ENCODE assay signal across 2 cellular contexts in the genomic region with DNA sequence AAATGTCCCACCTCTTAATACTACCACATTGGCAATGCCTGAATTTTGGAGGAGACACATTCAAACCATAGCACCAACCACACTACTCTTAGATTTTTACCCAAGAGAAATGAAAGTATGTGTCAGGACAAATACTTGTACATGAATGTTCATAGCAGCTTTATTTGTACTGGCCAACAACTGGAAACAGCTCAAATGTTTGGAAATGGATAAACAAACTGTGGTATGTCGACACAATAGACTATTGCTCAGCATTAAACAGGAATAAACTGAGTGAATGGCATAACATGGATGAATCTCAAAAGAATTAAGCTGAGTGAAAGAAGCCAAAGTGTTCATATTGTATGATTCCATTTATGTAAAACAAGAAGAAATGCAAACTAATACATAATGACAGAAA.
TF ChIP-seq lines count a peak whose summit lies in the region.

No MANE protein-coding gene starts in this region.

TF ChIP-seq in A549, 52 proteins besides CTCF, POLR2A, EP300 and RAD21 (continued from another document):
- TF ChIP-seq, protein P1, sequence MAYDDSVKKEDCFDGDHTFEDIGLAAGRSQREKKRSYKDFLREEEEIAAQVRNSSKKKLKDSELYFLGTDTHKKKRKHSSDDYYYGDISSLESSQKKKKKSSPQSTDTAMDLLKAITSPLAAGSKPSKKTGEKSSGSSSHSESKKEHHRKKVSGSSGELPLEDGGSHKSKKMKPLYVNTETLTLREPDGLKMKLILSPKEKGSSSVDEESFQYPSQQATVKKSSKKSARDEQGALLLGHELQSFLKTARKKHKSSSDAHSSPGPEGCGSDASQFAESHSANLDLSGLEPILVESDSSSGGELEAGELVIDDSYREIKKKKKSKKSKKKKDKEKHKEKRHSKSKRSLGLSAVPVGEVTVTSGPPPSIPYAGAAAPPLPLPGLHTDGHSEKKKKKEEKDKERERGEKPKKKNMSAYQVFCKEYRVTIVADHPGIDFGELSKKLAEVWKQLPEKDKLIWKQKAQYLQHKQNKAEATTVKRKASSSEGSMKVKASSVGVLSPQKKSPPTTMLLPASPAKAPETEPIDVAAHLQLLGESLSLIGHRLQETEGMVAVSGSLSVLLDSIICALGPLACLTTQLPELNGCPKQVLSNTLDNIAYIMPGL (CRISPR knock-in tag; IDR thresholded peaks at IDR 0.05; ENCODE audit: borderline replicate concordance), result no peak
- TF ChIP-seq ESRRA (IDR thresholded peaks at IDR 0.05; ENCODE audit: borderline replicate concordance, low read length), result no peak
- TF ChIP-seq NR3C1 (IDR thresholded peaks at IDR 0.05), result no peak
- no peak for TF ChIP-seq JUN (IDR thresholded peaks at IDR 0.05)
- no peak for TF ChIP-seq NFE2L2 (conservative IDR thresholded peaks at IDR 0.05; ENCODE audit: low read length)
- no peak for TF ChIP-seq BHLHE40 (IDR thresholded peaks at IDR 0.05; ENCODE audit: low read depth, low read length)
- no peak for TF ChIP-seq CEBPB (IDR thresholded peaks at IDR 0.05)
- TF ChIP-seq RNF2 (IDR thresholded peaks at IDR 0.05; ENCODE audit: borderline replicate concordance, low read depth), result no peak
- TF ChIP-seq, protein P2, sequence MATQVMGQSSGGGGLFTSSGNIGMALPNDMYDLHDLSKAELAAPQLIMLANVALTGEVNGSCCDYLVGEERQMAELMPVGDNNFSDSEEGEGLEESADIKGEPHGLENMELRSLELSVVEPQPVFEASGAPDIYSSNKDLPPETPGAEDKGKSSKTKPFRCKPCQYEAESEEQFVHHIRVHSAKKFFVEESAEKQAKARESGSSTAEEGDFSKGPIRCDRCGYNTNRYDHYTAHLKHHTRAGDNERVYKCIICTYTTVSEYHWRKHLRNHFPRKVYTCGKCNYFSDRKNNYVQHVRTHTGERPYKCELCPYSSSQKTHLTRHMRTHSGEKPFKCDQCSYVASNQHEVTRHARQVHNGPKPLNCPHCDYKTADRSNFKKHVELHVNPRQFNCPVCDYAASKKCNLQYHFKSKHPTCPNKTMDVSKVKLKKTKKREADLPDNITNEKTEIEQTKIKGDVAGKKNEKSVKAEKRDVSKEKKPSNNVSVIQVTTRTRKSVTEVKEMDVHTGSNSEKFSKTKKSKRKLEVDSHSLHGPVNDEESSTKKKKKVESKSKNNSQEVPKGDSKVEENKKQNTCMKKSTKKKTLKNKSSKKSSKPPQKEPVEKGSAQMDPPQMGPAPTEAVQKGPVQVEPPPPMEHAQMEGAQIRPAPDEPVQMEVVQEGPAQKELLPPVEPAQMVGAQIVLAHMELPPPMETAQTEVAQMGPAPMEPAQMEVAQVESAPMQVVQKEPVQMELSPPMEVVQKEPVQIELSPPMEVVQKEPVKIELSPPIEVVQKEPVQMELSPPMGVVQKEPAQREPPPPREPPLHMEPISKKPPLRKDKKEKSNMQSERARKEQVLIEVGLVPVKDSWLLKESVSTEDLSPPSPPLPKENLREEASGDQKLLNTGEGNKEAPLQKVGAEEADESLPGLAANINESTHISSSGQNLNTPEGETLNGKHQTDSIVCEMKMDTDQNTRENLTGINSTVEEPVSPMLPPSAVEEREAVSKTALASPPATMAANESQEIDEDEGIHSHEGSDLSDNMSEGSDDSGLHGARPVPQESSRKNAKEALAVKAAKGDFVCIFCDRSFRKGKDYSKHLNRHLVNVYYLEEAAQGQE (IDR thresholded peaks at IDR 0.05), result no peak
- TF ChIP-seq CBX2 (IDR thresholded peaks at IDR 0.05; ENCODE audit: borderline replicate concordance, low read depth), result no peak
- TF ChIP-seq CHD4 (IDR thresholded peaks at IDR 0.05; ENCODE audit: borderline replicate concordance), result no peak
- TF ChIP-seq, protein P3, sequence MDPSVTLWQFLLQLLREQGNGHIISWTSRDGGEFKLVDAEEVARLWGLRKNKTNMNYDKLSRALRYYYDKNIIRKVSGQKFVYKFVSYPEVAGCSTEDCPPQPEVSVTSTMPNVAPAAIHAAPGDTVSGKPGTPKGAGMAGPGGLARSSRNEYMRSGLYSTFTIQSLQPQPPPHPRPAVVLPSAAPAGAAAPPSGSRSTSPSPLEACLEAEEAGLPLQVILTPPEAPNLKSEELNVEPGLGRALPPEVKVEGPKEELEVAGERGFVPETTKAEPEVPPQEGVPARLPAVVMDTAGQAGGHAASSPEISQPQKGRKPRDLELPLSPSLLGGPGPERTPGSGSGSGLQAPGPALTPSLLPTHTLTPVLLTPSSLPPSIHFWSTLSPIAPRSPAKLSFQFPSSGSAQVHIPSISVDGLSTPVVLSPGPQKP (IDR thresholded peaks at IDR 0.05; ENCODE audit: low read depth, low read length), result no peak
- TF ChIP-seq PHF8 (IDR thresholded peaks at IDR 0.05; ENCODE audit: borderline replicate concordance, low read depth), result no peak
- TF ChIP-seq SREBF2 (IDR thresholded peaks at IDR 0.05), result no peak
- TF ChIP-seq CHD2 (IDR thresholded peaks at IDR 0.05; ENCODE audit: low read length, partially characterized antibody), result no peak

TF ChIP-seq in HepG2, 621 proteins besides CTCF, POLR2A, EP300 and RAD21 (continued from another document):
- TF ChIP-seq, protein P4, sequence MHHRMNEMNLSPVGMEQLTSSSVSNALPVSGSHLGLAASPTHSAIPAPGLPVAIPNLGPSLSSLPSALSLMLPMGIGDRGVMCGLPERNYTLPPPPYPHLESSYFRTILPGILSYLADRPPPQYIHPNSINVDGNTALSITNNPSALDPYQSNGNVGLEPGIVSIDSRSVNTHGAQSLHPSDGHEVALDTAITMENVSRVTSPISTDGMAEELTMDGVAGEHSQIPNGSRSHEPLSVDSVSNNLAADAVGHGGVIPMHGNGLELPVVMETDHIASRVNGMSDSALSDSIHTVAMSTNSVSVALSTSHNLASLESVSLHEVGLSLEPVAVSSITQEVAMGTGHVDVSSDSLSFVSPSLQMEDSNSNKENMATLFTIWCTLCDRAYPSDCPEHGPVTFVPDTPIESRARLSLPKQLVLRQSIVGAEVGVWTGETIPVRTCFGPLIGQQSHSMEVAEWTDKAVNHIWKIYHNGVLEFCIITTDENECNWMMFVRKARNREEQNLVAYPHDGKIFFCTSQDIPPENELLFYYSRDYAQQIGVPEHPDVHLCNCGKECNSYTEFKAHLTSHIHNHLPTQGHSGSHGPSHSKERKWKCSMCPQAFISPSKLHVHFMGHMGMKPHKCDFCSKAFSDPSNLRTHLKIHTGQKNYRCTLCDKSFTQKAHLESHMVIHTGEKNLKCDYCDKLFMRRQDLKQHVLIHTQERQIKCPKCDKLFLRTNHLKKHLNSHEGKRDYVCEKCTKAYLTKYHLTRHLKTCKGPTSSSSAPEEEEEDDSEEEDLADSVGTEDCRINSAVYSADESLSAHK (CRISPR knock-in tag; IDR thresholded peaks at IDR 0.05; ENCODE audit: borderline replicate concordance), result no peak
- TF ChIP-seq SP4 (CRISPR knock-in tag; IDR thresholded peaks at IDR 0.05) (no peak), MEF2D (CRISPR knock-in tag; IDR thresholded peaks at IDR 0.05) (no peak), ZNF124 (CRISPR knock-in tag; IDR thresholded peaks at IDR 0.05) (no peak), NR2F2 (IDR thresholded peaks at IDR 0.05; ENCODE audit: borderline replicate concordance, low read depth) (no peak), ZSCAN25 (CRISPR knock-in tag; IDR thresholded peaks at IDR 0.05) (no peak), FIP1L1 (IDR thresholded peaks at IDR 0.05; ENCODE audit: borderline replicate concordance, insufficient read depth, low read depth, low read length) (no peak), ISX (CRISPR knock-in tag; conservative IDR thresholded peaks at IDR 0.05) (no peak), ZNF747 (CRISPR knock-in tag; IDR thresholded peaks at IDR 0.05; ENCODE audit: borderline replicate concordance) (no peak)
- TF ChIP-seq, protein P5, sequence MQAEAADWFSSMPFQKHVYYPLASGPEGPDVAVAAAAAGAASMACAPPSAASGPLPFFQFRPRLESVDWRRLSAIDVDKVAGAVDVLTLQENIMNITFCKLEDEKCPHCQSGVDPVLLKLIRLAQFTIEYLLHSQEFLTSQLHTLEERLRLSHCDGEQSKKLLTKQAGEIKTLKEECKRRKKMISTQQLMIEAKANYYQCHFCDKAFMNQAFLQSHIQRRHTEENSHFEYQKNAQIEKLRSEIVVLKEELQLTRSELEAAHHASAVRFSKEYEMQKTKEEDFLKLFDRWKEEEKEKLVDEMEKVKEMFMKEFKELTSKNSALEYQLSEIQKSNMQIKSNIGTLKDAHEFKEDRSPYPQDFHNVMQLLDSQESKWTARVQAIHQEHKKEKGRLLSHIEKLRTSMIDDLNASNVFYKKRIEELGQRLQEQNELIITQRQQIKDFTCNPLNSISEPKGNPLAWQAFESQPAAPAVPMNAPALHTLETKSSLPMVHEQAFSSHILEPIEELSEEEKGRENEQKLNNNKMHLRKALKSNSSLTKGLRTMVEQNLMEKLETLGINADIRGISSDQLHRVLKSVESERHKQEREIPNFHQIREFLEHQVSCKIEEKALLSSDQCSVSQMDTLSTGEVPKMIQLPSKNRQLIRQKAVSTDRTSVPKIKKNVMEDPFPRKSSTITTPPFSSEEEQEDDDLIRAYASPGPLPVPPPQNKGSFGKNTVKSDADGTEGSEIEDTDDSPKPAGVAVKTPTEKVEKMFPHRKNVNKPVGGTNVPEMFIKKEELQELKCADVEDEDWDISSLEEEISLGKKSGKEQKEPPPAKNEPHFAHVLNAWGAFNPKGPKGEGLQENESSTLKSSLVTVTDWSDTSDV (CRISPR knock-in tag; IDR thresholded peaks at IDR 0.05), result no peak
- TF ChIP-seq, protein P6, sequence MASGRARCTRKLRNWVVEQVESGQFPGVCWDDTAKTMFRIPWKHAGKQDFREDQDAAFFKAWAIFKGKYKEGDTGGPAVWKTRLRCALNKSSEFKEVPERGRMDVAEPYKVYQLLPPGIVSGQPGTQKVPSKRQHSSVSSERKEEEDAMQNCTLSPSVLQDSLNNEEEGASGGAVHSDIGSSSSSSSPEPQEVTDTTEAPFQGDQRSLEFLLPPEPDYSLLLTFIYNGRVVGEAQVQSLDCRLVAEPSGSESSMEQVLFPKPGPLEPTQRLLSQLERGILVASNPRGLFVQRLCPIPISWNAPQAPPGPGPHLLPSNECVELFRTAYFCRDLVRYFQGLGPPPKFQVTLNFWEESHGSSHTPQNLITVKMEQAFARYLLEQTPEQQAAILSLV (CRISPR knock-in tag; IDR thresholded peaks at IDR 0.05; ENCODE audit: borderline replicate concordance), result no peak
